Comparison of ENCODE assay signal across 1 cellular context in genomic region chr13:98217597-98217996, GRCh38.
TF ChIP-seq lines count a peak whose summit lies in the region.

No MANE protein-coding gene starts in this region.

TF ChIP-seq in WTC11, 78 proteins besides CTCF, POLR2A, EP300 and RAD21 (continued from another document):
- TF ChIP-seq FOXJ3 (CRISPR knock-in tag; IDR thresholded peaks at IDR 0.05; ENCODE audit: borderline replicate concordance) (no peak), ZBTB43 (CRISPR knock-in tag; IDR thresholded peaks at IDR 0.05) (no peak), PRDM15 (CRISPR knock-in tag; IDR thresholded peaks at IDR 0.05) (no peak)
- TF ChIP-seq, protein P1, sequence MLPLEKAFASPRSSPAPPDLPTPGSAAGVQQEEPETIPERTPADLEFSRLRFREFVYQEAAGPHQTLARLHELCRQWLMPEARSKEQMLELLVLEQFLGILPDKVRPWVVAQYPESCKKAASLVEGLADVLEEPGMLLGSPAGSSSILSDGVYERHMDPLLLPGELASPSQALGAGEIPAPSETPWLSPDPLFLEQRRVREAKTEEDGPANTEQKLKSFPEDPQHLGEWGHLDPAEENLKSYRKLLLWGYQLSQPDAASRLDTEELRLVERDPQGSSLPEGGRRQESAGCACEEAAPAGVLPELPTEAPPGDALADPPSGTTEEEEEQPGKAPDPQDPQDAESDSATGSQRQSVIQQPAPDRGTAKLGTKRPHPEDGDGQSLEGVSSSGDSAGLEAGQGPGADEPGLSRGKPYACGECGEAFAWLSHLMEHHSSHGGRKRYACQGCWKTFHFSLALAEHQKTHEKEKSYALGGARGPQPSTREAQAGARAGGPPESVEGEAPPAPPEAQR (CRISPR knock-in tag; IDR thresholded peaks at IDR 0.05), result no peak
